In genomic region chr6:112475083-112475482, GRCh38 we compare ENCODE assay signal across 19 cellular contexts.
DNase-seq lines count a peak whose midpoint lies in the region; ATAC-seq and TF ChIP-seq lines count a peak whose summit lies in the region.
"Had no signal": no experiment of that assay in that cellular context is flagged by ENCODE, and none has a peak within 500 bp of the region (broad histone marks: within the 10 kb centered on the region; RNA-seq: fewer than 3 reads in every experiment).

No MANE protein-coding gene starts in this region.

- H3K79me2 ChIP-seq in SK-N-SH (ENCODE audit: insufficient read depth) (no peaks in the 10 kb centered on the region), smooth muscle cell (ENCODE audit: low read depth) (no peaks in the 10 kb centered on the region), mesendoderm (ENCODE audit: control insufficient read depth, insufficient read depth, low read length) (no peaks in the 10 kb centered on the region)

- H3K27me3 ChIP-seq in SK-N-SH (ENCODE audit: insufficient read depth) (no peaks in the 10 kb centered on the region), smooth muscle cell (ENCODE audit: low read depth) (no peaks in the 10 kb centered on the region), mesendoderm (ENCODE audit: insufficient read depth, low read length, poor library complexity) (no peaks in the 10 kb centered on the region)
- H3K27me3 ChIP-seq: gastroesophageal sphincter had no signal

- H4K5ac ChIP-seq in mesendoderm (ENCODE audit: low read length): no peak overlapping the region

- no peaks in the 10 kb centered on the region for H4K20me1 ChIP-seq in SK-N-SH (ENCODE audit: insufficient read depth)
- H4K20me1 ChIP-seq in smooth muscle cell (ENCODE audit: low read depth): no peaks in the 10 kb centered on the region

- H3K9me3 Mint-ChIP-seq in activated T-cell treated with anti-CD3 and anti-CD28 coated beads, Interleukin-2, amount 50 U/mL, for 72 hours: no peaks in the 10 kb centered on the region
- H3K9me3 Mint-ChIP-seq: activated naive CD4-positive, alpha-beta T cell treated with anti-CD3 and anti-CD28 coated beads, Interleukin-2, amount 10 ng/mL, durations not matched to agents 7 days and 5 days had no signal

- H3K4me1 ChIP-seq in SK-N-SH (ENCODE audit: control insufficient read depth in 1 of 2, insufficient read depth in 2 of 2, low read depth in 1 of 2, low read length in 1 of 2): no peaks in the 10 kb centered on the region; a peak in 1 of 4 replicates
- H3K4me1 ChIP-seq in smooth muscle cell (ENCODE audit: low read depth): no peaks in the 10 kb centered on the region
- H3K4me1 ChIP-seq in mesendoderm (ENCODE audit: control insufficient read depth, low read depth, low read length): no peaks in the 10 kb centered on the region
- H3K4me1 ChIP-seq: gastroesophageal sphincter had no signal

- no peak for TF ChIP-seq EP300 in SK-N-SH (IDR thresholded peaks at IDR 0.05; ENCODE audit: borderline replicate concordance in 1 of 2, low read depth in 1 of 2, low read length in 1 of 2)

- no peak overlapping the region for H3K23ac ChIP-seq in mesendoderm (ENCODE audit: low read length)

- no peak for TF ChIP-seq CTCF in SK-N-SH (IDR thresholded peaks at IDR 0.05)
- TF ChIP-seq CTCF in fibroblast of mammary gland (conservative IDR thresholded peaks at IDR 0.05; ENCODE audit: control insufficient read depth, insufficient read depth, low read depth, low read length): no peak
- no peak for TF ChIP-seq CTCF in smooth muscle cell (IDR thresholded peaks at IDR 0.05; ENCODE audit: borderline replicate concordance, insufficient read depth, poor library complexity, severe bottlenecking)

- H3K4me1 Mint-ChIP-seq in activated T-cell treated with anti-CD3 and anti-CD28 coated beads, Interleukin-2, amount 50 U/mL, for 72 hours (ENCODE audit: low read depth): no peaks in the 10 kb centered on the region
- H3K4me1 Mint-ChIP-seq: activated naive CD4-positive, alpha-beta T cell treated with anti-CD3 and anti-CD28 coated beads, Interleukin-2, amount 10 ng/mL, durations not matched to agents 7 days and 5 days; CD8-positive, alpha-beta memory T cell had no signal

- H2BK120ac ChIP-seq in mesendoderm (ENCODE audit: low read depth, low read length): no peak overlapping the region

- H3F3A ChIP-seq in SK-N-SH (replicated peaks; ENCODE audit: insufficient read depth) (peaks cover 7% of the 10 kb centered on the region), smooth muscle cell (ENCODE audit: low read depth) (no peaks in the 10 kb centered on the region)

- H4K8ac ChIP-seq in mesendoderm (ENCODE audit: low read depth, low read length): no peak overlapping the region

- no peak overlapping the region for H3K18ac ChIP-seq in mesendoderm (ENCODE audit: low read length)

- H2BK5ac ChIP-seq in mesendoderm (ENCODE audit: low read length): no peak overlapping the region

- no peaks in the 10 kb centered on the region for H3K9me2 ChIP-seq in SK-N-SH

- H3K27ac ChIP-seq in SK-N-SH (ENCODE audit: low read depth in 2 of 2, low read length in 1 of 2) (peak overlapping the region in 1 of 2 experiments; percentile 87; a peak in 2 of 4 replicates), smooth muscle cell (ENCODE audit: low read depth) (peak overlapping the region; percentile 61), mesendoderm (ENCODE audit: low read depth, low read length) (no peak overlapping the region)
- H3K27ac ChIP-seq: gastroesophageal sphincter had no signal

- no peaks in the 10 kb centered on the region for H3K27me3 Mint-ChIP-seq in activated T-cell treated with anti-CD3 and anti-CD28 coated beads, Interleukin-2, amount 50 U/mL, for 72 hours (ENCODE audit: low read depth)
- H3K27me3 Mint-ChIP-seq: activated naive CD4-positive, alpha-beta T cell treated with anti-CD3 and anti-CD28 coated beads, Interleukin-2, amount 10 ng/mL, durations not matched to agents 7 days and 5 days had no signal

- no peaks in the 10 kb centered on the region for H3K79me1 ChIP-seq in mesendoderm (ENCODE audit: low read length)

- ATAC-seq in activated T-cell treated with anti-CD3 and anti-CD28 coated beads, Interleukin-2, amount 50 U/mL, for 72 hours (replicated peaks in 1 of 2): no peak
- ATAC-seq: activated CD4-positive, alpha-beta T cell treated with anti-CD3 and anti-CD28 coated beads for 36 hours; gastroesophageal sphincter had no signal

- H3K9me3 ChIP-seq in SK-N-SH (no peaks in the 10 kb centered on the region), smooth muscle cell (replicated peaks; ENCODE audit: low read depth) (no peaks in the 10 kb centered on the region)
- H3K9me3 ChIP-seq: gastroesophageal sphincter had no signal

- H3K4me3 ChIP-seq in SK-N-SH (ENCODE audit: low read depth in 2 of 2, low read length in 1 of 2) (no peak overlapping the region), fibroblast of mammary gland (ENCODE audit: control insufficient read depth, low read depth, low read length) (no peak overlapping the region), smooth muscle cell (no peak overlapping the region), mesendoderm (ENCODE audit: low read length) (no peak overlapping the region)
- H3K4me3 ChIP-seq: gastroesophageal sphincter had no signal

- DNase-seq in activated T-cell treated with anti-CD3 and anti-CD28 coated beads, Interleukin-2, amount 50 U/mL, for 72 hours: no peak
- DNase-seq in activated T-cell treated with anti-CD3 and anti-CD28 coated beads for 4 hours: no peak
- DNase-seq in SK-N-SH: no peak
- DNase-seq in fibroblast of mammary gland (ENCODE audit: low read depth): peak; percentile 82
- no peak for DNase-seq in smooth muscle cell (lab: John Stamatoyannopoulos, UW; ENCODE audit: unreplicated experiment)
- DNase-seq in mesendoderm: no peak
- no peak for DNase-seq in cardiac septum (ENCODE audit: low spot score)
- no peak for DNase-seq in dermis blood vessel endothelial cell
- DNase-seq: activated CD4-positive, alpha-beta T cell treated with anti-CD3 and anti-CD28 coated beads for 36 hours; activated naive CD4-positive, alpha-beta T cell treated with anti-CD3 and anti-CD28 coated beads, Interleukin-2, amount 10 ng/mL, durations not matched to agents 7 days and 5 days; CD8-positive, alpha-beta memory T cell; effector CD8-positive, alpha-beta T cell; GOT3; NCI-H146; NCI-H510A treated with DMSO at 0.1 percent for 48 hours; nephron progenitor cell; SHP77 treated with DMSO at 0.1 percent for 48 hours; T-helper 9 cell had no signal

- CTCF ChIA-PET in SK-N-SH (lab: Yijun Ruan, JAX): no interaction called here

- no peaks in the 10 kb centered on the region for H3K36me3 Mint-ChIP-seq in activated T-cell treated with anti-CD3 and anti-CD28 coated beads, Interleukin-2, amount 50 U/mL, for 72 hours (ENCODE audit: insufficient read depth in 2 of 2)
- H3K36me3 Mint-ChIP-seq: activated naive CD4-positive, alpha-beta T cell treated with anti-CD3 and anti-CD28 coated beads, Interleukin-2, amount 10 ng/mL, durations not matched to agents 7 days and 5 days; CD8-positive, alpha-beta memory T cell had no signal

- no peak overlapping the region for H2AFZ ChIP-seq in SK-N-SH (ENCODE audit: low read depth)
- no peak overlapping the region for H2AFZ ChIP-seq in smooth muscle cell (ENCODE audit: low read depth)

- H3K36me3 ChIP-seq in SK-N-SH (replicated peaks in 1 of 2; ENCODE audit: control insufficient read depth in 1 of 2, insufficient read depth in 2 of 2, low read length in 1 of 2) (no peaks in the 10 kb centered on the region), smooth muscle cell (ENCODE audit: low read depth) (no peaks in the 10 kb centered on the region), mesendoderm (ENCODE audit: control insufficient read depth, insufficient read depth, low read length) (no peaks in the 10 kb centered on the region)
- H3K36me3 ChIP-seq: gastroesophageal sphincter had no signal

- no peak overlapping the region for H2BK15ac ChIP-seq in mesendoderm (replicated peaks; ENCODE audit: low read depth)

- H3K9ac ChIP-seq in SK-N-SH (peak overlapping the region; percentile 57; the same call in 1 of the 2 replicates), smooth muscle cell (ENCODE audit: low read depth) (no peak overlapping the region), mesendoderm (ENCODE audit: low read length) (no peak overlapping the region)

- H3K4ac ChIP-seq in mesendoderm (ENCODE audit: low read depth, low read length): no peak overlapping the region

- H3K4me2 ChIP-seq in SK-N-SH (0 out of 2 replicates have a peak overlapping the region, but pooled peaks have one; percentile 5), smooth muscle cell (peak overlapping the region; percentile 22), mesendoderm (ENCODE audit: low read length) (no peak overlapping the region)

- H3K56ac ChIP-seq in mesendoderm (ENCODE audit: low read length): no peak overlapping the region

- no peak for TF ChIP-seq RAD21 in SK-N-SH (IDR thresholded peaks at IDR 0.05; ENCODE audit: low read length)

- POLR2A ChIA-PET in SK-N-SH (lab: Yijun Ruan, JAX): no interaction called here

- intact Hi-C loops in cardiac septum (cut with DNase I): no loop called here

- no peak overlapping the region for H2AK5ac ChIP-seq in mesendoderm (ENCODE audit: low read length)

- H3K27ac Mint-ChIP-seq in activated T-cell treated with anti-CD3 and anti-CD28 coated beads, Interleukin-2, amount 50 U/mL, for 72 hours: peak overlapping the region; percentile 17
- H3K27ac Mint-ChIP-seq: activated CD4-positive, alpha-beta T cell treated with anti-CD3 and anti-CD28 coated beads for 36 hours; activated naive CD4-positive, alpha-beta T cell treated with anti-CD3 and anti-CD28 coated beads, Interleukin-2, amount 10 ng/mL, durations not matched to agents 7 days and 5 days; CD8-positive, alpha-beta memory T cell; nephron progenitor cell had no signal

- no peak overlapping the region for H3K4me3 Mint-ChIP-seq in activated T-cell treated with anti-CD3 and anti-CD28 coated beads, Interleukin-2, amount 50 U/mL, for 72 hours
- H3K4me3 Mint-ChIP-seq: activated CD4-positive, alpha-beta T cell treated with anti-CD3 and anti-CD28 coated beads for 36 hours; activated naive CD4-positive, alpha-beta T cell treated with anti-CD3 and anti-CD28 coated beads, Interleukin-2, amount 10 ng/mL, durations not matched to agents 7 days and 5 days; CD8-positive, alpha-beta memory T cell; nephron progenitor cell had no signal

TF ChIP-seq in SK-N-SH, 30 proteins besides CTCF, POLR2A, EP300 and RAD21 (continues in another document):
- TF ChIP-seq FOXM1 (IDR thresholded peaks at IDR 0.05; ENCODE audit: low read depth) (no peak), NRF1 (IDR thresholded peaks at IDR 0.05; ENCODE audit: low read depth, low read length) (no peak), FOSL2 (IDR thresholded peaks at IDR 0.05; ENCODE audit: borderline replicate concordance, low read depth) (no peak), PBX3 (IDR thresholded peaks at IDR 0.05) (no peak)
